25 cellular contexts compared by ENCODE assay signal in genomic region chr12:130338794-130339601, GRCh38. TPM values are rescaled to one million over a fixed set of nuclear protein-coding genes. Genes with fewer than 3 reads are reported as not detected.
"Had no signal": no experiment of that assay in that cellular context is flagged by ENCODE, and none has a peak within 500 bp of the region (broad histone marks: within the 10 kb centered on the region; RNA-seq: fewer than 3 reads in every experiment).

No MANE protein-coding gene starts in this region.

- H3K4me3 Mint-ChIP-seq: activated CD8-positive, alpha-beta T cell treated with anti-CD3 and anti-CD28 coated beads for 36 hours; activated naive CD8-positive, alpha-beta T cell treated with anti-CD3 and anti-CD28 coated beads for 36 hours; activated T-helper 17 cell treated with anti-CD3 and anti-CD28 coated beads, Interleukin-2, amount 50 U/mL, for 72 hours; dendritic cell treated with granulocyte-macrophage colony-stimulating factor and Interleukin-4, amounts not matched to agents 40 ng/mL and 50 ng/mL, for 4 days; nephron; stimulated activated naive CD8-positive, alpha-beta T cell treated with anti-CD3 and anti-CD28 coated beads, Interleukin-15, Interleukin-2, amounts not matched to agents 100 ng/mL and 50 ng/mL, for 24 hours had no signal

- DNase-seq: activated CD4-positive, alpha-beta T cell treated with anti-CD3 and anti-CD28 coated beads for 48 hours; activated CD4-positive, CD25-positive, alpha-beta regulatory T cell; activated CD8-positive, alpha-beta T cell treated with anti-CD3 and anti-CD28 coated beads for 36 hours; activated naive CD4-positive, alpha-beta T cell; activated naive CD8-positive, alpha-beta T cell treated with anti-CD3 and anti-CD28 coated beads for 36 hours; activated T-cell treated with anti-CD3 and anti-CD28 coated beads, Interleukin-2, amount 50 U/mL, for 1 hour; amniotic stem cell; effector CD8-positive, alpha-beta T cell; midbrain; occipital lobe; stimulated activated CD4-positive, alpha-beta T cell treated with anti-CD3 and anti-CD28 coated beads, Interleukin-2, amount 100 ng/mL, for 24 hours; transverse colon had no signal

- H3K9me3 Mint-ChIP-seq: activated CD8-positive, alpha-beta T cell treated with anti-CD3 and anti-CD28 coated beads for 36 hours; activated naive CD8-positive, alpha-beta T cell treated with anti-CD3 and anti-CD28 coated beads for 36 hours; activated T-helper 17 cell treated with anti-CD3 and anti-CD28 coated beads, Interleukin-2, amount 50 U/mL, for 72 hours; dendritic cell treated with granulocyte-macrophage colony-stimulating factor and Interleukin-4, amounts not matched to agents 40 ng/mL and 50 ng/mL, for 4 days; nephron; stimulated activated naive CD8-positive, alpha-beta T cell treated with anti-CD3 and anti-CD28 coated beads, Interleukin-15, Interleukin-2, amounts not matched to agents 100 ng/mL and 50 ng/mL, for 24 hours; T-helper 2 cell treated with Interferon-gamma antibody and Interleukin-4, amounts not matched to agents 5 μg/mL and 100 μg/mL, for 36 hours had no signal

- H3K36me3 Mint-ChIP-seq: activated naive CD8-positive, alpha-beta T cell treated with anti-CD3 and anti-CD28 coated beads for 36 hours had no signal

- ATAC-seq: activated CD8-positive, alpha-beta T cell treated with anti-CD3 and anti-CD28 coated beads for 36 hours; activated T-helper 17 cell treated with anti-CD3 and anti-CD28 coated beads, Interleukin-2, amount 50 U/mL, for 72 hours had no signal

- H3K36me3 ChIP-seq: cardiac muscle cell, esophagus muscularis mucosa, suprapubic skin, transverse colon, vagina had no signal

- H3K27ac ChIP-seq: cardiac muscle cell, esophagus muscularis mucosa, suprapubic skin, transverse colon, vagina had no signal

- H3K4me3 ChIP-seq: cardiac muscle cell, lung, suprapubic skin, transverse colon, vagina had no signal

- H3K27ac Mint-ChIP-seq: activated CD8-positive, alpha-beta T cell treated with anti-CD3 and anti-CD28 coated beads for 36 hours; activated naive CD8-positive, alpha-beta T cell treated with anti-CD3 and anti-CD28 coated beads for 36 hours; activated T-helper 17 cell treated with anti-CD3 and anti-CD28 coated beads, Interleukin-2, amount 50 U/mL, for 72 hours; dendritic cell treated with granulocyte-macrophage colony-stimulating factor and Interleukin-4, amounts not matched to agents 40 ng/mL and 50 ng/mL, for 4 days; stimulated activated naive CD8-positive, alpha-beta T cell treated with anti-CD3 and anti-CD28 coated beads, Interleukin-15, Interleukin-2, amounts not matched to agents 100 ng/mL and 50 ng/mL, for 24 hours; T-helper 2 cell treated with Interferon-gamma antibody and Interleukin-4, amounts not matched to agents 5 μg/mL and 100 μg/mL, for 36 hours had no signal

- H3K9me3 ChIP-seq: esophagus muscularis mucosa, suprapubic skin, transverse colon, vagina had no signal

- H3K4me1 Mint-ChIP-seq: activated naive CD8-positive, alpha-beta T cell treated with anti-CD3 and anti-CD28 coated beads for 36 hours; activated T-helper 17 cell treated with anti-CD3 and anti-CD28 coated beads, Interleukin-2, amount 50 U/mL, for 72 hours; nephron had no signal

RNA-seq across cellular contexts. Expression of gene PIWIL1, which starts 1.3 kb away (rescaled TPM):
- total RNA-seq: activated CD8-positive, alpha-beta T cell treated with anti-CD3 and anti-CD28 coated beads for 36 hours; activated naive CD8-positive, alpha-beta T cell treated with anti-CD3 and anti-CD28 coated beads for 36 hours; activated T-helper 17 cell treated with anti-CD3 and anti-CD28 coated beads, Interleukin-2, amount 50 U/mL, for 72 hours; cardiac muscle cell; chondrocyte; endothelial cell of umbilical vein; lung; occipital lobe; posterior vena cava; suprapubic skin; vagina had no signal
- polyA plus RNA-seq: cardiac muscle cell, endothelial cell of umbilical vein, lung had no signal
